In the genomic region with DNA sequence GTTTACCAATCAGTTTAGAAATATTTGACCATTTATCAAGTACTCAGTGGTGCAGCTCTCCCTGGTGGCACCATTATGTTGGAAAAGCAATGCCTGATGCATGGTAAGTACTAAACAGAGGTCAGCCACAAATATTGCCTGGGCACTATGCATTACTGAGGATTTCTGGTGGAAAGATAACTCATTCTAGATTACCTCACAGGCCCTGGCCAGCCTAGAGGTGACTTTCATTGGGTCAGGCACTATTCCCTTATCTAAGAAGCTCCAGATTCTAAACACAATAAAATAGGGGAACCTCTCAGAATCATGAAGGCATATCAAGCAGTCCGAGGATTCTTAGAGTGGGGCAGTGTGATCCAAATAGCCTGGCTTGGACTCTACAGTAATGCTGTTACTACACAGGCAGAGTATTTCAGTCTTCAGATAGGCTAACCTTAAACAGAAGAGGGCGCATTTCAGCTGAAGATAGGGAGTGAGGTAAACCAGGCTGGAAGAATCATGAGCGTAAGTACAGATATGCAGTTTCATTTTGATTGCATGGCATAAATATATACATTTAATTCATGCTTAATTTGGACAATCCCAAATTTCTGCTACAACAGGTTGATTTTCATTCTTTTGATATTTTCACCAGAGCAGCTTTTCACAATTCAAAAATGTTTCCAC, we compare ENCODE assay signal across 7 cellular contexts. TPM values are rescaled to one million over a fixed set of nuclear protein-coding genes. Genes with fewer than 3 reads are reported as not detected.
DNase-seq lines count a peak whose midpoint lies in the region; ATAC-seq and TF ChIP-seq lines count a peak whose summit lies in the region.

No MANE protein-coding gene starts in this region.

- DNase-seq in HS-27A (ENCODE audit: low read depth) (peak; percentile 2), SIG-M5 (lab: John Stamatoyannopoulos, UW) (peak; percentile 3), glomerular visceral epithelial cell (ENCODE audit: extremely low spot score) (peak; percentile 61)
- DNase-seq in activated T-cell treated with anti-CD3 and anti-CD28 coated beads, Interleukin-2, amount 50 U/mL, for 4 hours = no peak
- no peak for DNase-seq in activated naive CD4-positive, alpha-beta T cell treated with anti-CD3 and anti-CD28 coated beads, Interleukin-2, amount 10 ng/mL, durations not matched to agents 7 days and 5 days

- no peak overlapping the region for H3K4me3 Mint-ChIP-seq in activated T-cell treated with anti-CD3 and anti-CD28 coated beads, Interleukin-2, amount 50 U/mL, for 4 hours
- H3K4me3 Mint-ChIP-seq in activated naive CD4-positive, alpha-beta T cell treated with anti-CD3 and anti-CD28 coated beads, Interleukin-2, amount 10 ng/mL, durations not matched to agents 7 days and 5 days = no peak overlapping the region

- no peaks in the 10 kb centered on the region for H3K4me1 Mint-ChIP-seq in activated T-cell treated with anti-CD3 and anti-CD28 coated beads, Interleukin-2, amount 50 U/mL, for 4 hours (ENCODE audit: low read depth)
- no peaks in the 10 kb centered on the region for H3K4me1 Mint-ChIP-seq in activated naive CD4-positive, alpha-beta T cell treated with anti-CD3 and anti-CD28 coated beads, Interleukin-2, amount 10 ng/mL, durations not matched to agents 7 days and 5 days

- H3K9me3 Mint-ChIP-seq in activated T-cell treated with anti-CD3 and anti-CD28 coated beads, Interleukin-2, amount 50 U/mL, for 4 hours = no peaks in the 10 kb centered on the region
- H3K9me3 Mint-ChIP-seq in activated naive CD4-positive, alpha-beta T cell treated with anti-CD3 and anti-CD28 coated beads, Interleukin-2, amount 10 ng/mL, durations not matched to agents 7 days and 5 days = no peaks in the 10 kb centered on the region

- CTCF ChIA-PET in activated naive CD4-positive, alpha-beta T cell treated with anti-CD3 and anti-CD28 coated beads, Interleukin-2, amount 10 ng/mL, durations not matched to agents 7 days and 5 days (lab: Charles Lee) = interaction anchor here (1.1 to 1.2 kb wide), 2 partner anchors 45 to 290 kb away, joined by 3 to 4 read pairs; no protein-coding TSS in a partner anchor

- ATAC-seq in GM21619 (IDR thresholded peaks at IDR 0.05; ENCODE audit: unreplicated experiment) = peak; percentile 84
- ATAC-seq in activated T-cell treated with anti-CD3 and anti-CD28 coated beads, Interleukin-2, amount 50 U/mL, for 4 hours = no peak

- peak; percentile 55 for TF ChIP-seq CTCF in GM12872 (IDR thresholded peaks at IDR 0.05; ENCODE audit: insufficient read depth, low read depth, low read length)

- H3K36me3 Mint-ChIP-seq in activated T-cell treated with anti-CD3 and anti-CD28 coated beads, Interleukin-2, amount 50 U/mL, for 4 hours (ENCODE audit: insufficient read depth) = no peaks in the 10 kb centered on the region
- H3K36me3 Mint-ChIP-seq in activated naive CD4-positive, alpha-beta T cell treated with anti-CD3 and anti-CD28 coated beads, Interleukin-2, amount 10 ng/mL, durations not matched to agents 7 days and 5 days = no peaks in the 10 kb centered on the region

- no peaks in the 10 kb centered on the region for H3K27me3 Mint-ChIP-seq in activated T-cell treated with anti-CD3 and anti-CD28 coated beads, Interleukin-2, amount 50 U/mL, for 4 hours (ENCODE audit: low read depth)
- no peaks in the 10 kb centered on the region for H3K27me3 Mint-ChIP-seq in activated naive CD4-positive, alpha-beta T cell treated with anti-CD3 and anti-CD28 coated beads, Interleukin-2, amount 10 ng/mL, durations not matched to agents 7 days and 5 days

- no peak overlapping the region for H3K27ac Mint-ChIP-seq in activated naive CD4-positive, alpha-beta T cell treated with anti-CD3 and anti-CD28 coated beads, Interleukin-2, amount 10 ng/mL, durations not matched to agents 7 days and 5 days

RNA-seq across cellular contexts. Expression of gene LGSN, which starts 12.1 kb away (rescaled TPM):
- total RNA-seq in activated T-cell treated with anti-CD3 and anti-CD28 coated beads, Interleukin-2, amount 50 U/mL, for 4 hours = not detected

Comparison
In these comparisons a context has a peak if more than half of its experiments do, and no peak if none do; other contexts are left out.
1. DNase-seq: peak in HS-27A (single experiment), SIG-M5 (single experiment) and glomerular visceral epithelial cell (single experiment); none in activated T-cell treated with anti-CD3 and anti-CD28 coated beads, Interleukin-2, amount 50 U/mL, for 4 hours (single experiment) and activated naive CD4-positive, alpha-beta T cell treated with anti-CD3 and anti-CD28 coated beads, Interleukin-2, amount 10 ng/mL, durations not matched to agents 7 days and 5 days (single experiment).